ENCODE assay signal across 10 cellular contexts in the genomic region with DNA sequence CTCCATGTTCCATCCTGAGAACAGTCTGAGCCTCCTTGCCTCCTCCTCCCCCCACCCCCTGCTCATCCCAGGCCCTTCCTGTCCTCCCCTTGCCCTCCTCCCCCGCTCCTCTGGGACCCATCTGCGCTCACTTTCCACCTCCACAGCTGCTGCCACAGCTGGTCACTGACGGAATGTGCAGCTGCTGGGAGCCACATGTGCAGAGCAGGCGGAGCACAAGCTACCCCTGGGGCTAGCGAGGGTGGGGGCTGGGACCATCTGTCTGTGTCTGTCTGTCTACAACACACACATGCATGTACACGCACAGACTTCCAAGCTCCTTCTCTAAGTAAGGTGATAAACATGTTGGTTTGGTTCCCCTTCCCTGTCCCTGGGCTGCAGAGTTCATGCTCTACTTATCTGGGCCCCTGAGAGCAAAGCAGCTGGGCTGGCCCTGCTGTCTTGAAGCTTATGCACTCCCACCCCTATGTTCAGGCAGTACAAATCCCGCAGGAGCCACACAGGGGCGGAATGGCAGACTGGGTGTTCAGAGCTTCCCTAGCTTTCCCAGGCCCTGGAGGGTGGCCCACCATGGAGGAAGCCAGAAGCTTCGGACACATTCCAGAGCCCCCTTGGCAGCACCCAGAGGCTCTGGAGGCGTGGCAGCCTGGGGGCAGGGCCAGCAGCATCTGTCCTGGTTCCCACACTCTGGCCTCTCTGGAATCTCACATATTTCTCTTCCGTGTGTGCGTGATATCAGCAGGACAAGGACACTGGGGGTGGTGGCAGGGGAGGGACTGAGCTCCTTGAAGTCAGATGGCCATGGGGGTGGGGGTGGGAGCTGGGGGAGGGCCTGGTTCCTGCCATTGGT. TPM values are rescaled to one million over a fixed set of nuclear protein-coding genes. Genes with fewer than 3 reads are reported as not detected.
DNase-seq lines count a peak whose midpoint lies in the region; ATAC-seq, FAIRE-seq and TF ChIP-seq lines count a peak whose summit lies in the region.
"Had no signal": no experiment of that assay in that cellular context is flagged by ENCODE, and none has a peak within 500 bp of the region (broad histone marks: within the 10 kb centered on the region; RNA-seq: fewer than 3 reads in every experiment).

No MANE protein-coding gene starts in this region.

- H3K27me3 ChIP-seq in CD8-positive, alpha-beta T cell (ENCODE audit: insufficient read depth, low read length), result no peaks in the 10 kb centered on the region

- H3K4me1 ChIP-seq in A549 (no peaks in the 10 kb centered on the region), mucosa of descending colon (ENCODE audit: low read depth) (no peaks in the 10 kb centered on the region)
- H3K4me1 ChIP-seq in CD8-positive, alpha-beta T cell (ENCODE audit: insufficient read depth, low read length), result no peaks in the 10 kb centered on the region

- POLR2A ChIA-PET in A549 (lab: Yijun Ruan, JAX), result interaction anchor here (0.6 kb wide), 1 partner anchor 40 kb away, joined by 3 read pairs; no protein-coding TSS in a partner anchor
- POLR2A ChIA-PET in CD8-positive, alpha-beta T cell (lab: Charles Lee), result no interaction called here

- H3K4me3 ChIP-seq in A549, result no peak overlapping the region
- no peak overlapping the region for H3K4me3 ChIP-seq in mucosa of descending colon
- no peak overlapping the region for H3K4me3 ChIP-seq in CD8-positive, alpha-beta T cell (ENCODE audit: low read depth, low read length)

- H3K4me1 Mint-ChIP-seq in CD8-positive, alpha-beta T cell (ENCODE audit: low read depth), result no peaks in the 10 kb centered on the region
- H3K4me1 Mint-ChIP-seq: activated CD4-positive, alpha-beta T cell treated with anti-CD3 and anti-CD28 coated beads, Interleukin-2, amount 10 ng/mL, durations not matched to agents 7 days and 5 days had no signal

- H3K4me2 ChIP-seq in A549, result no peak overlapping the region

- H3K4me3 Mint-ChIP-seq in CD8-positive, alpha-beta T cell, result no peak overlapping the region
- H3K4me3 Mint-ChIP-seq: activated CD4-positive, alpha-beta T cell treated with anti-CD3 and anti-CD28 coated beads, Interleukin-2, amount 10 ng/mL, durations not matched to agents 7 days and 5 days had no signal

- no peak for TF ChIP-seq EP300 in A549 (IDR thresholded peaks at IDR 0.05)

- TF ChIP-seq RAD21 in A549 (conservative IDR thresholded peaks at IDR 0.05 in 1 of 2, IDR thresholded peaks at IDR 0.05 in 1 of 2), result no peak

- no peak for FAIRE-seq in A549 (lab: Jason Lieb, UNC)

- H3K36me3 ChIP-seq in mucosa of descending colon (ENCODE audit: low read depth), result no peaks in the 10 kb centered on the region
- H3K36me3 ChIP-seq in CD8-positive, alpha-beta T cell (ENCODE audit: insufficient read depth, low read length), result no peaks in the 10 kb centered on the region

- in situ Hi-C loops in ACHN (cut with HindIII; ENCODE audit: low pct_ligation_motif_present, low pct_unique_long_range_greater_than_20kb, low sequenced_read_pairs), result no loop called here

- WGBS in A549 (ENCODE audit: missing lambda C conversion rate), result 50% methylated on average over 4 of the region's 12 CpGs

- H3K9me3 ChIP-seq in A549, result no peaks in the 10 kb centered on the region
- H3K9me3 ChIP-seq in mucosa of descending colon, result no peaks in the 10 kb centered on the region
- no peaks in the 10 kb centered on the region for H3K9me3 ChIP-seq in CD8-positive, alpha-beta T cell (ENCODE audit: low read length)

- no peak overlapping the region for H3K27ac ChIP-seq in A549
- no peak overlapping the region for H3K27ac ChIP-seq in CD8-positive, alpha-beta T cell (ENCODE audit: low read depth, low read length)

- no peaks in the 10 kb centered on the region for H3K36me3 Mint-ChIP-seq in CD8-positive, alpha-beta T cell

- no peak for TF ChIP-seq POLR2A in A549 (IDR thresholded peaks at IDR 0.05; ENCODE audit: low read length)

- no peaks in the 10 kb centered on the region for H3K27me3 Mint-ChIP-seq in CD8-positive, alpha-beta T cell (ENCODE audit: low read depth)

- CTCF ChIA-PET in A549 (lab: Yijun Ruan, JAX), result interaction anchor here (3.4 to 9.8 kb wide), 2 partner anchors 12 to 38 kb away, joined by 24 to 109 read pairs; no protein-coding TSS in a partner anchor
- CTCF ChIA-PET in CD8-positive, alpha-beta T cell (lab: Charles Lee), result interaction anchor here (0.9 to 2.7 kb wide), 3 partner anchors 12 to 41 kb away, joined by 3 to 16 read pairs (median 4); no protein-coding TSS in a partner anchor

- H3K9me3 Mint-ChIP-seq in CD8-positive, alpha-beta T cell, result no peaks in the 10 kb centered on the region
- H3K9me3 Mint-ChIP-seq: activated CD4-positive, alpha-beta T cell treated with anti-CD3 and anti-CD28 coated beads, Interleukin-2, amount 10 ng/mL, durations not matched to agents 7 days and 5 days had no signal

- DNase-seq in A549 (ENCODE audit: low read depth in 1 of 2, low spot score in 1 of 2), result no peak
- DNase-seq in NCI-H1694 treated with DMSO at 0.1 percent for 48 hours (lab: John Stamatoyannopoulos, UW), result peak; percentile 100
- DNase-seq in epidermal melanocyte (ENCODE audit: insufficient read length, low spot score), result peak; percentile 80
- DNase-seq in mucosa of descending colon, result peak in 2 of 3 donors; percentile 25 to 35
- DNase-seq in CD8-positive, alpha-beta T cell, result no peak
- DNase-seq in NCI-H1105 (lab: John Stamatoyannopoulos, UW), result no peak
- DNase-seq in ACHN, result no peak
- DNase-seq: activated CD4-positive, alpha-beta T cell treated with anti-CD3 and anti-CD28 coated beads, Interleukin-2, amount 10 ng/mL, durations not matched to agents 7 days and 5 days; Karpas-422 had no signal

- intact Hi-C loops in mucosa of descending colon (cut with DNase I, micrococcal nuclease), result no loop called here
- intact Hi-C loops in CD8-positive, alpha-beta T cell (cut with DNase I, micrococcal nuclease), result no loop called here

- ATAC-seq in A549, result peak; percentile 51 to 56; a peak in 4 of 6 replicates
- ATAC-seq in mucosa of descending colon, result peak; percentile 51
- ATAC-seq in CD8-positive, alpha-beta T cell, result no peak
- no peak for ATAC-seq in GM21423 (IDR thresholded peaks at IDR 0.05; ENCODE audit: unreplicated experiment)

- no peak overlapping the region for H3K27ac Mint-ChIP-seq in CD8-positive, alpha-beta T cell
- H3K27ac Mint-ChIP-seq: activated CD4-positive, alpha-beta T cell treated with anti-CD3 and anti-CD28 coated beads, Interleukin-2, amount 10 ng/mL, durations not matched to agents 7 days and 5 days had no signal

- TF ChIP-seq CTCF in A549 (IDR thresholded peaks at IDR 0.05), result no peak
- TF ChIP-seq CTCF in mucosa of descending colon (IDR thresholded peaks at IDR 0.05), result no peak
- no peak for TF ChIP-seq CTCF in CD8-positive, alpha-beta T cell (IDR thresholded peaks at IDR 0.05)

TF ChIP-seq in A549, 52 proteins besides CTCF, POLR2A, EP300 and RAD21 (continues in another document):
- TF ChIP-seq BCL3 (IDR thresholded peaks at IDR 0.05) (no peak), GATA3 (IDR thresholded peaks at IDR 0.05; ENCODE audit: borderline replicate concordance) (no peak), TP53 (CRISPR knock-in tag; IDR thresholded peaks at IDR 0.05) (no peak), ATOH8 (CRISPR knock-in tag; IDR thresholded peaks at IDR 0.05; ENCODE audit: low read depth) (no peak), MAZ (IDR thresholded peaks at IDR 0.05; ENCODE audit: borderline replicate concordance, low read depth, low read length) (no peak), ZC3H11A (IDR thresholded peaks at IDR 0.05) (no peak)

RNA-seq across cellular contexts. Expression of gene HEYL, which starts 7.0 kb away (rescaled TPM):
- polyA plus RNA-seq in A549 (2011; rRNA removed) (2.2 and 2.9 TPM in 2 replicates), A549 (2017; fragmentation: RNase III; extraction: RNeasy Plus Mini Kit Qiagen cat#74134 plus additional on column Dnase treatment) (2.0 to 2.3 TPM (median 2.2 TPM) in 3 replicates)
- 1.9 and 2.7 TPM in 2 replicates for polyA plus RNA-seq in A549 (2012; cell fraction: cytosol; rRNA removed)
- 3.0 and 3.5 TPM in 2 replicates for polyA plus RNA-seq in A549 (2012; cell fraction: nucleus; rRNA removed)
- 2.5 and 3.5 TPM in 2 replicates for polyA minus RNA-seq in A549 (2011; rRNA and poly(A)+ RNA removed)
- total RNA-seq in mucosa of descending colon, result 1 to 10 TPM; 2.3 to 3.5 (median 2.4) TPM
- total RNA-seq in CD8-positive, alpha-beta T cell, result not detected
- total RNA-seq: activated CD4-positive, alpha-beta T cell treated with anti-CD3 and anti-CD28 coated beads, Interleukin-2, amount 10 ng/mL, durations not matched to agents 7 days and 5 days had no signal

RNA-seq across cellular contexts. Expression of gene NT5C1A, which starts 25.4 kb away (rescaled TPM):
- not detected in 2 replicates for polyA plus RNA-seq in A549 (2011; rRNA removed)
- polyA plus RNA-seq in A549 (2012; cell fraction: cytosol; rRNA removed), result not detected in 2 replicates
- polyA plus RNA-seq in A549 (2012; cell fraction: nucleus; rRNA removed), result not detected in 2 replicates
- not detected in 3 replicates for polyA plus RNA-seq in A549 (2017; fragmentation: RNase III; extraction: RNeasy Plus Mini Kit Qiagen cat#74134 plus additional on column Dnase treatment)
- polyA minus RNA-seq in A549 (2011; rRNA and poly(A)+ RNA removed), result 0.58 TPM in 1 of 2 replicates, not detected in the other
- under 1 TPM in 1 of 3 donors, not detected in 2; 0.27 TPM for total RNA-seq in mucosa of descending colon
- under 1 TPM; 0.31 to 0.68 TPM for total RNA-seq in CD8-positive, alpha-beta T cell
- total RNA-seq: activated CD4-positive, alpha-beta T cell treated with anti-CD3 and anti-CD28 coated beads, Interleukin-2, amount 10 ng/mL, durations not matched to agents 7 days and 5 days had no signal

RNA-seq across cellular contexts. Expression of gene HPCAL4, which starts 44.8 kb away (rescaled TPM):
- polyA plus RNA-seq in A549 (2011; rRNA removed) (0.09 TPM in 2 replicates), A549 (2017; fragmentation: RNase III; extraction: RNeasy Plus Mini Kit Qiagen cat#74134 plus additional on column Dnase treatment) (0.08 to 0.14 TPM (median 0.09 TPM) in 3 replicates)
- 0.03 and 0.05 TPM in 2 replicates for polyA plus RNA-seq in A549 (2012; cell fraction: cytosol; rRNA removed)
- polyA plus RNA-seq in A549 (2012; cell fraction: nucleus; rRNA removed), result 0.04 and 0.05 TPM in 2 replicates
- polyA minus RNA-seq in A549 (2011; rRNA and poly(A)+ RNA removed), result 0.15 and 0.17 TPM in 2 replicates
- under 1 TPM in 2 of 3 donors, not detected in 1; 0.07 to 0.51 TPM for total RNA-seq in mucosa of descending colon
- total RNA-seq in CD8-positive, alpha-beta T cell, result 10 to 100 TPM; 12.1 to 12.8 TPM

Comparison
In these comparisons a context has a peak if more than half of its experiments do, and no peak if none do; other contexts are left out.
1. ATAC-seq: peak in A549 (2 of 2) and mucosa of descending colon (single experiment); none in CD8-positive, alpha-beta T cell (single experiment) and GM21423 (single experiment).
2. DNase-seq: peak in NCI-H1694 treated with DMSO at 0.1 percent for 48 hours (single experiment), epidermal melanocyte (single experiment) and mucosa of descending colon (2 of 3); none in A549 (0 of 2), CD8-positive, alpha-beta T cell (0 of 7), NCI-H1105 (single experiment) and ACHN (single experiment).
3. RNA of gene HPCAL4, which starts 44.8 kb away (total RNA-seq): 12.1 to 12.8 TPM in CD8-positive, alpha-beta T cell; 0.07 to 0.51 TPM in mucosa of descending colon; every median in the first group is over 4 times any median in the second.